ENCODE assay signal across 23 cellular contexts in the genomic region with DNA sequence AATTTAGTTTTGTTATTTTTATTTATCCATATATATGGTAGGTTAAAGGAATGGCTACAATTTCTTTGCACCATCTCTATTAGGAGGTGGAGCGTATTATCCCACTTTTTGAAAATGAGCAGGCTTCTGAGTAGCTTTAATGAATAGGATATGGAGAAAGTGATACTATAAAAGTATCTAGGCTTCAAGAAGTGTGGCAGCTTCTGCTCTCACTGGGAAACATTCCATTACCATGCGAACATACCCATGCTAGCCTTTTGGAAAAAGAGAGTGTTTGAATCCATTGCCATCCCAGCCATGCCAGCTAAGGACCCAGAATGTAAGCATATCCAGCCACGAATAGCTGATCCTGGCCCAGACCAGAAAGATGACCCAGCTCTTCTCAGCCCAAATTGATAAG.
"Had no signal": no experiment of that assay in that cellular context is flagged by ENCODE, and none has a peak within 500 bp of the region (broad histone marks: within the 10 kb centered on the region; RNA-seq: fewer than 3 reads in every experiment).

No MANE protein-coding gene starts in this region.

- H3K27ac ChIP-seq: colonic mucosa, coronary artery, dorsolateral prefrontal cortex, epithelial cell of prostate, esophagus muscularis mucosa, esophagus squamous epithelium, foreskin keratinocyte, gastroesophageal sphincter, heart left ventricle, heart right ventricle had no signal

- H3K36me3 ChIP-seq: colonic mucosa, esophagus muscularis mucosa, esophagus squamous epithelium, gastroesophageal sphincter, heart left ventricle, heart right ventricle had no signal

- H3K27me3 ChIP-seq: colonic mucosa, dorsolateral prefrontal cortex, esophagus muscularis mucosa, esophagus squamous epithelium, foreskin keratinocyte, gastroesophageal sphincter, heart left ventricle, heart right ventricle had no signal

- H3K4me1 ChIP-seq: colonic mucosa, foreskin keratinocyte, gastroesophageal sphincter had no signal

- H3K4me3 ChIP-seq: colonic mucosa, coronary artery, dorsolateral prefrontal cortex, esophagus muscularis mucosa, esophagus squamous epithelium, gastroesophageal sphincter, heart left ventricle, heart right ventricle had no signal

- DNase-seq: colonic mucosa; cortex of kidney; dermis blood vessel endothelial cell; dorsolateral prefrontal cortex; effector CD4-positive, alpha-beta T cell; effector CD8-positive, alpha-beta T cell; effector memory CD4-positive, alpha-beta T cell; effector memory CD8-positive, alpha-beta T cell; endodermal cell; erythroblast; esophagus squamous epithelium; foreskin fibroblast; foreskin keratinocyte; foreskin melanocyte; glutamatergic neuron; head of caudate nucleus; heart left ventricle had no signal

- H3K9me3 ChIP-seq: colonic mucosa, esophagus muscularis mucosa, esophagus squamous epithelium, gastroesophageal sphincter had no signal

- ATAC-seq: effector memory CD8-positive, alpha-beta T cell; esophagus mucosa; foreskin keratinocyte; gastroesophageal sphincter had no signal
